ENCODE assay signal across 8 cellular contexts in the genomic region with DNA sequence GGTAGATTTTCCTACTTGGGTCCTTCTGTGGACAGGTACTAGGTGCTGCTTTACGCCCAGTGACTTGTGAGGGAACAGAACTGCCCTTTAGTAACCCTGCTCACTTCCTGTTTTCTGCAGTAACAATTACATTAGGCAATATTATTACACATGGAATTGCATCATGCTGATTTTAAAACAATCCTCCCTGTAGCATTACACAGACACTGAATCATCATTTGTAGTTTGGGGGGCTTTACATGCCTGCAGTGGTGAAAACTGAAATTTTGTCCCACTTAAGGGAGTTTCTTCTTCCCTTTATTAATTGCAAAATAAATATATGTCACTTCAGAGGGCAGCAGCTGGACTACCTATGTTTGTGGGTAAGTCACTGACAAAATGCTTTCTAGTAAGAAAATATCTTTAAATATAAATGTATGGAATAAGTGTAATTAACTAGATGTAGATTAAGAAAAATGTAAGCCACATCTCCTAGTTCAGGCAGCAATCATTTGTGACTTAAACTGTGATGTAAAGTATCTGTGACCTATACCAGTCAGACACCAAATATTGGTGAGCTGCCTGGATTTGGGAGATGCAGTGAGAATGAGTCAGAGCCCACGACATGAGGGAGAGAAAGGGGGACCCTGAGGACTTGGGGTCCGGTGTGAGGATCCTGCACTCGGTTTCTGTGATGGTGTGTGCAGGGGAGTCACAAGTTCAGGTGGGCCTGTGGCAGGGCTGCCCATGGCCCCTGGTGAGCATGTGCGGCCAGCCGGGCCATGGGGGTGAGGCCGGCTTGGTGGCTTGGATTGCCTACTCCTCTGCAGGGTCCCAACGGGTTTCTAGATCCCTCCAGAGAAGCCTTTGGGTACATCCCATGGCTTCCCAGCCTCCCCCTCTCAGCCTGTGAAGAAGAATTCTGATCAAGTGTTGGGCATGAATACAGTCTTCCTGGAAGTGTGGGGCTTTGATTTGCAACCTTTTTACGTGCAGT. TPM values are rescaled to one million over a fixed set of nuclear protein-coding genes. Genes with fewer than 3 reads are reported as not detected.
DNase-seq lines count a peak whose midpoint lies in the region; ATAC-seq and TF ChIP-seq lines count a peak whose summit lies in the region.

No MANE protein-coding gene starts in this region.

- no peak overlapping the region for H3K4me3 ChIP-seq in colonic mucosa

- H3K27me3 Mint-ChIP-seq in osteocyte (ENCODE audit: unreplicated experiment), result peaks cover 38% of the 10 kb centered on the region

- intact Hi-C loops in colonic mucosa (cut with DNase I), result no loop called here

- no peak overlapping the region for H3K4me3 Mint-ChIP-seq in osteocyte (ENCODE audit: unreplicated experiment)

- H3K4me1 Mint-ChIP-seq in osteocyte (ENCODE audit: unreplicated experiment), result peaks cover 13% of the 10 kb centered on the region

- no peak overlapping the region for H3K9ac ChIP-seq in colonic mucosa (ENCODE audit: low read depth in 2 of 2, low read length in 2 of 2)

- no peak overlapping the region for H3K27ac Mint-ChIP-seq in osteocyte (ENCODE audit: unreplicated experiment)

- TF ChIP-seq CTCF in colonic mucosa (IDR thresholded peaks at IDR 0.05) (no peak), osteocyte (IDR thresholded peaks at IDR 0.05) (no peak)

- H3K36me3 ChIP-seq in colonic mucosa, result no peaks in the 10 kb centered on the region

- H3K36me3 Mint-ChIP-seq in osteocyte (ENCODE audit: unreplicated experiment), result peaks cover 1% of the 10 kb centered on the region

- H3K27me3 ChIP-seq in colonic mucosa, result no peaks in the 10 kb centered on the region

- H3K4me1 ChIP-seq in colonic mucosa, result peaks cover 7% of the 10 kb centered on the region

- peaks cover 7% of the 10 kb centered on the region for H3K9me3 Mint-ChIP-seq in osteocyte (ENCODE audit: unreplicated experiment)

- no peak for ATAC-seq in HG03045 (IDR thresholded peaks at IDR 0.05; ENCODE audit: unreplicated experiment)

- peak overlapping the region; percentile 3 for H3K27ac ChIP-seq in colonic mucosa

- DNase-seq in NCI-H82 (lab: John Stamatoyannopoulos, UW) (peak; percentile 21), NCI-H82 treated with DMSO at 0.1 percent for 48 hours (lab: John Stamatoyannopoulos, UW; ENCODE audit: unreplicated experiment) (no peak), NOMO-1 (lab: John Stamatoyannopoulos, UW; ENCODE audit: unreplicated experiment in 2 of 2) (peak; percentile 58 to 97), colonic mucosa (no peak), osteocyte (ENCODE audit: extremely low spot score, unreplicated experiment) (peak; percentile 46), AG08396 (ENCODE audit: low spot score) (no peak), COLO668 (lab: John Stamatoyannopoulos, UW; ENCODE audit: unreplicated experiment) (no peak)

- no peaks in the 10 kb centered on the region for H3K9me3 ChIP-seq in colonic mucosa

RNA-seq across cellular contexts. Expression of a gene that starts 19.2 kb away (rescaled TPM):
- 10 to 100 TPM; 13.8 to 60.0 TPM for total RNA-seq in colonic mucosa
- 16.5 TPM in 2 replicates for total RNA-seq in osteocyte

Comparison
In these comparisons a context has a peak if more than half of its experiments do, and no peak if none do; other contexts are left out.
1. DNase-seq: peak in NCI-H82 (single experiment), NOMO-1 (2 of 2) and osteocyte (single experiment); none in NCI-H82 treated with DMSO at 0.1 percent for 48 hours (single experiment), colonic mucosa (single experiment), AG08396 (single experiment) and COLO668 (single experiment).